ENCODE assay signal across 17 cellular contexts in genomic region chr14:61754627-61755381, GRCh38. TPM values are rescaled to one million over a fixed set of nuclear protein-coding genes. Genes with fewer than 3 reads are reported as not detected.
DNase-seq lines count a peak whose midpoint lies in the region; ATAC-seq and TF ChIP-seq lines count a peak whose summit lies in the region.
"Had no signal": no experiment of that assay in that cellular context is flagged by ENCODE, and none has a peak within 500 bp of the region (broad histone marks: within the 10 kb centered on the region; RNA-seq: fewer than 3 reads in every experiment).

No MANE protein-coding gene starts in this region.

- H3K27me3 Mint-ChIP-seq in mesothelial cell of epicardium (ENCODE audit: low read depth), result no peaks in the 10 kb centered on the region

- peaks cover 2% of the 10 kb centered on the region for H3K36me3 Mint-ChIP-seq in mesothelial cell of epicardium

- H3K79me2 ChIP-seq in OCI-LY7 (ENCODE audit: insufficient read depth, low read depth, low read length), result peaks cover 8% of the 10 kb centered on the region; the same call in 1 of the 2 replicates

- DNase-seq in Caki2 (ENCODE audit: low read depth), result peak; percentile 15
- peak; percentile 58 to 72 for DNase-seq in cardiac fibroblast (ENCODE audit: low read depth in 2 of 2)
- no peak for DNase-seq in mesothelial cell of epicardium (ENCODE audit: low spot score in 2 of 2, unreplicated experiment in 2 of 2)
- no peak for DNase-seq in lower leg skin (ENCODE audit: low spot score in 2 of 2)
- no peak for DNase-seq in stomach
- DNase-seq in OCI-LY7 (ENCODE audit: low spot score), result no peak
- DNase-seq: activated CD4-positive, alpha-beta memory T cell treated with anti-CD3 and anti-CD28 coated beads, Interleukin-2, amount 10 ng/mL, durations not matched to agents 7 days and 5 days; anterior cingulate cortex; DMS79 treated with DMSO at 0.1 percent for 48 hours; foreskin melanocyte; NCI-H2171 treated with DMSO at 0.1 percent for 48 hours; pancreas; spleen had no signal

- H3K36me3 ChIP-seq in HUES48 (ENCODE audit: control insufficient read depth, insufficient read depth, low read length), result no peaks in the 10 kb centered on the region
- H3K36me3 ChIP-seq in stomach, result no peaks in the 10 kb centered on the region
- H3K36me3 ChIP-seq in OCI-LY7 (ENCODE audit: insufficient read depth, low read length), result peaks cover 5% of the 10 kb centered on the region; the same call in 1 of the 2 replicates
- H3K36me3 ChIP-seq: pancreas had no signal

- TF ChIP-seq EP300 in stomach (IDR thresholded peaks at IDR 0.05), result no peak

- no peaks in the 10 kb centered on the region for H3K9me3 Mint-ChIP-seq in mesothelial cell of epicardium
- H3K9me3 Mint-ChIP-seq: activated CD4-positive, alpha-beta memory T cell treated with anti-CD3 and anti-CD28 coated beads, Interleukin-2, amount 10 ng/mL, durations not matched to agents 7 days and 5 days had no signal

- H3K9me3 ChIP-seq in HUES48 (ENCODE audit: control insufficient read depth, insufficient read depth, low read length) (peaks cover 10% of the 10 kb centered on the region), stomach (no peaks in the 10 kb centered on the region), OCI-LY7 (ENCODE audit: low read length) (no peaks in the 10 kb centered on the region)
- H3K9me3 ChIP-seq: pancreas, spleen had no signal

- peak overlapping the region; percentile 43 for H3K27ac ChIP-seq in HUES48 (ENCODE audit: low read depth, low read length)
- H3K27ac ChIP-seq in stomach, result no peak overlapping the region
- H3K27ac ChIP-seq in OCI-LY7 (ENCODE audit: low read depth, low read length, poor library complexity, severe bottlenecking), result no peak overlapping the region
- H3K27ac ChIP-seq: pancreas had no signal

- CTCF ChIA-PET in OCI-LY7 (lab: Charles Lee; ENCODE audit: unreplicated experiment), result no interaction called here

- no peaks in the 10 kb centered on the region for H3K9me2 ChIP-seq in OCI-LY7 (ENCODE audit: insufficient read depth, low read length)

- no peak overlapping the region for H3K4me2 ChIP-seq in OCI-LY7 (ENCODE audit: low read length)

- 82 to 86% methylated on average over 5 of the region's 5 CpGs for WGBS in lower leg skin, 2 donors
- WGBS in stomach, 5 donors, result 71 to 81% (median 74%) methylated on average over 5 of the region's 5 CpGs

- no peak for TF ChIP-seq POLR2A in lower leg skin (IDR thresholded peaks at IDR 0.05)
- TF ChIP-seq POLR2A in stomach (IDR thresholded peaks at IDR 0.05), result no peak

- H2AFZ ChIP-seq in OCI-LY7 (ENCODE audit: low read length), result no peak overlapping the region

- H3K27ac Mint-ChIP-seq in mesothelial cell of epicardium, result peak overlapping the region; percentile 6
- H3K27ac Mint-ChIP-seq: activated CD4-positive, alpha-beta memory T cell treated with anti-CD3 and anti-CD28 coated beads, Interleukin-2, amount 10 ng/mL, durations not matched to agents 7 days and 5 days had no signal

- intact Hi-C loops in lower leg skin (cut with DNase I; ENCODE audit: low total_unique reads), result no loop called here
- intact Hi-C loops in stomach (cut with DNase I; ENCODE audit: low total_unique reads), result no loop called here
- intact Hi-C loops in OCI-LY7 (cut with micrococcal nuclease; ENCODE audit: unreplicated experiment), result no loop called here

- in situ Hi-C loops in Caki2 (cut with HindIII; ENCODE audit: low pct_unique_long_range_greater_than_20kb, low sequenced_read_pairs), result no loop called here

- no peak overlapping the region for H3K4me3 Mint-ChIP-seq in mesothelial cell of epicardium
- H3K4me3 Mint-ChIP-seq: activated CD4-positive, alpha-beta memory T cell treated with anti-CD3 and anti-CD28 coated beads, Interleukin-2, amount 10 ng/mL, durations not matched to agents 7 days and 5 days had no signal

- TF ChIP-seq CTCF in cardiac fibroblast (IDR thresholded peaks at IDR 0.05; ENCODE audit: low read depth, low read length) (no peak), mesothelial cell of epicardium (IDR thresholded peaks at IDR 0.05; ENCODE audit: unreplicated experiment) (no peak), lower leg skin (IDR thresholded peaks at IDR 0.05) (no peak), stomach (IDR thresholded peaks at IDR 0.05) (no peak), OCI-LY7 (conservative IDR thresholded peaks at IDR 0.05; ENCODE audit: low read length) (no peak)

- POLR2A ChIA-PET in OCI-LY7 (lab: Charles Lee), result interaction anchor here (0.9 kb wide), 1 partner anchor 10 kb away, joined by 3 read pairs; no protein-coding TSS in a partner anchor

- ATAC-seq in GM21515 (IDR thresholded peaks at IDR 0.05; ENCODE audit: unreplicated experiment), result no peak
- ATAC-seq: pancreas had no signal

- peaks cover 10% of the 10 kb centered on the region for H3K4me1 Mint-ChIP-seq in mesothelial cell of epicardium

- H3K4me1 ChIP-seq in HUES48 (ENCODE audit: control insufficient read depth, insufficient read depth, low read length) (peaks cover 12% of the 10 kb centered on the region; the same call in 1 of the 2 replicates), stomach (peaks cover 9 to 28% (median 23%) of the 10 kb centered on the region in 4 donors), OCI-LY7 (ENCODE audit: insufficient read depth, low read length, poor library complexity, severe bottlenecking) (peaks cover 37% of the 10 kb centered on the region)

- H3K4me3 ChIP-seq in HUES48 (ENCODE audit: low read depth, low read length), result no peak overlapping the region
- H3K4me3 ChIP-seq in cardiac fibroblast (replicated peaks in 1 of 2; ENCODE audit: low read depth in 2 of 2, low read length in 2 of 2), result no peak overlapping the region
- no peak overlapping the region for H3K4me3 ChIP-seq in lower leg skin (ENCODE audit: low read depth, poor library complexity, severe bottlenecking)
- no peak overlapping the region for H3K4me3 ChIP-seq in stomach
- H3K4me3 ChIP-seq in OCI-LY7 (ENCODE audit: low read depth, low read length, poor library complexity, severe bottlenecking), result no peak overlapping the region
- H3K4me3 ChIP-seq: pancreas, spleen had no signal

- H4K20me1 ChIP-seq in OCI-LY7 (ENCODE audit: insufficient read depth, low read length), result no peaks in the 10 kb centered on the region

- H3K27me3 ChIP-seq in HUES48 (ENCODE audit: control insufficient read depth, insufficient read depth, low read length) (no peaks in the 10 kb centered on the region), stomach (no peaks in the 10 kb centered on the region)
- H3K27me3 ChIP-seq: pancreas, spleen had no signal

- no TSS peak for BruUV-seq in OCI-LY7 (replicated peaks; lab: Mats Ljungman, UMichigan)

- H3K9ac ChIP-seq in HUES48 (ENCODE audit: low read depth, low read length), result no peak overlapping the region

RNA-seq across cellular contexts. Expression of gene SNAPC1, which starts 7.4 kb away (rescaled TPM):
- total RNA-seq in Caki2 (2014; rRNA removed; shearing (Covaris generic); ENCODE audit: low replicate concordance), result 10.3 and 10.9 TPM in 2 replicates
- 6.2 to 6.6 TPM (median 6.6 TPM) in 3 replicates for total RNA-seq in mesothelial cell of epicardium
- total RNA-seq in lower leg skin, result 1 to 10 TPM; 7.1 to 8.7 (median 8.0) TPM
- 1 to 10 TPM in 3 of 5 donors, under 1 TPM in 1, not detected in 1; 0.89 to 8.7 (median 3.9) TPM for total RNA-seq in stomach
- 1 to 10 TPM; 2.4 to 3.5 (median 3.0) TPM for polyA plus RNA-seq in stomach
- 10.5 and 11.7 TPM in 2 replicates for total RNA-seq in OCI-LY7 (2014; rRNA removed; shearing (Covaris generic))
- 9.5 and 12.1 TPM in 2 replicates for total RNA-seq in OCI-LY7 (2022)

RNA-seq across cellular contexts. Expression of gene SYT16, which starts 57.7 kb away (rescaled TPM):
- under 0.01 TPM in 1 of 2 replicates, not detected in the other for total RNA-seq in Caki2 (2014; rRNA removed; shearing (Covaris generic); ENCODE audit: low replicate concordance)
- 2.5 to 3.3 TPM (median 3.2 TPM) in 3 replicates for total RNA-seq in mesothelial cell of epicardium
- total RNA-seq in lower leg skin, result under 1 TPM in 2 of 4 donors, not detected in 2; under 0.01 to 0.03 TPM
- total RNA-seq in stomach, result 1 to 10 TPM in 1 of 5 donors, under 1 TPM in 2, not detected in 2; under 0.01 to 7.7 (median under 0.01) TPM
- polyA plus RNA-seq in stomach, result under 1 TPM in 2 of 3 donors, not detected in 1; under 0.01 to 0.46 TPM
- 0.10 and 0.13 TPM in 2 replicates for total RNA-seq in OCI-LY7 (2014; rRNA removed; shearing (Covaris generic))
- total RNA-seq in OCI-LY7 (2022), result 0.33 and 0.57 TPM in 2 replicates
- total RNA-seq: activated CD4-positive, alpha-beta memory T cell treated with anti-CD3 and anti-CD28 coated beads, Interleukin-2, amount 10 ng/mL, durations not matched to agents 7 days and 5 days; HT-29; mesenteric fat pad had no signal

RNA-seq across cellular contexts. Expression of gene HIF1A, which starts 59.5 kb away (rescaled TPM):
- 57.5 and 76.9 TPM in 2 replicates for total RNA-seq in Caki2 (2014; rRNA removed; shearing (Covaris generic); ENCODE audit: low replicate concordance)
- total RNA-seq in mesothelial cell of epicardium (124 to 133 TPM (median 126 TPM) in 3 replicates), lower leg skin (10 to 100 TPM; 48.8 to 88.8 (median 57.4) TPM), stomach (100 to 1,000 TPM in 4 of 5 donors, 10 to 100 TPM in 1; 26.4 to 192 (median 125) TPM), OCI-LY7 (2022) (88.1 and 93.7 TPM in 2 replicates)
- polyA plus RNA-seq in stomach, result 10 to 100 TPM; 31.8 to 54.2 (median 40.3) TPM
- 59.5 and 71.7 TPM in 2 replicates for total RNA-seq in OCI-LY7 (2014; rRNA removed; shearing (Covaris generic))

Comparison
In these comparisons a context has a peak if more than half of its experiments do, and no peak if none do; other contexts are left out.
1. DNase-seq: peak in Caki2 (single experiment) and cardiac fibroblast (2 of 2); none in mesothelial cell of epicardium (0 of 2), lower leg skin (0 of 2), stomach (single experiment) and OCI-LY7 (single experiment).